ENCODE assay signal across 1 cellular context in genomic region chr13:107799001-107799400, GRCh38.
TF ChIP-seq lines count a peak whose summit lies in the region.

No MANE protein-coding gene starts in this region.

TF ChIP-seq in WTC11, 78 proteins besides CTCF, POLR2A, EP300 and RAD21 (continued from another document):
- TF ChIP-seq PRDM15 (CRISPR knock-in tag; IDR thresholded peaks at IDR 0.05), result no peak
- no peak for TF ChIP-seq HMGA2 (CRISPR knock-in tag; IDR thresholded peaks at IDR 0.05)
- TF ChIP-seq CREB1 (CRISPR knock-in tag; IDR thresholded peaks at IDR 0.05), result no peak
- TF ChIP-seq ATF2 (CRISPR knock-in tag; IDR thresholded peaks at IDR 0.05; ENCODE audit: borderline replicate concordance, low read depth), result no peak
- TF ChIP-seq TCF7 (CRISPR knock-in tag; IDR thresholded peaks at IDR 0.05; ENCODE audit: low read depth), result no peak
- TF ChIP-seq ATF6 (CRISPR knock-in tag; IDR thresholded peaks at IDR 0.05), result no peak
- no peak for TF ChIP-seq ZNF121 (CRISPR knock-in tag; IDR thresholded peaks at IDR 0.05)
TF ChIP-seq in WTC11: peak in this region for 0.
